18 cellular contexts compared by ENCODE assay signal in genomic region chr2:231007159-231008045, GRCh38. TPM values are rescaled to one million over a fixed set of nuclear protein-coding genes. Genes with fewer than 3 reads are reported as not detected.
A peak's percentile ranks its signal among the peaks of the same experiment; 100 is the strongest.
DNase-seq lines count a peak whose midpoint lies in the region; ATAC-seq and TF ChIP-seq lines count a peak whose summit lies in the region.
"Had no signal": no experiment of that assay in that cellular context is flagged by ENCODE, and none has a peak within 500 bp of the region (broad histone marks: within the 10 kb centered on the region; RNA-seq: fewer than 3 reads in every experiment).

No MANE protein-coding gene starts in this region.

- no peak for TF ChIP-seq CTCF in WTC11 (IDR thresholded peaks at IDR 0.05)
- no peak for TF ChIP-seq CTCF in fibroblast of villous mesenchyme (IDR thresholded peaks at IDR 0.05; ENCODE audit: insufficient read depth, low read depth, low read length)
- TF ChIP-seq CTCF in progenitor cell of endocrine pancreas (IDR thresholded peaks at IDR 0.05; ENCODE audit: unreplicated experiment) = no peak

- no peaks in the 10 kb centered on the region for H3K27me3 ChIP-seq in CD8-positive, alpha-beta memory T cell (ENCODE audit: insufficient read depth, low read length, poor library complexity, severe bottlenecking)

- no peaks in the 10 kb centered on the region for H3K36me3 ChIP-seq in CD8-positive, alpha-beta memory T cell (ENCODE audit: insufficient read depth, low read length)
- H3K36me3 ChIP-seq: BE2C had no signal

- H3K36me3 Mint-ChIP-seq in WTC11 (peaks cover 11% of the 10 kb centered on the region), progenitor cell of endocrine pancreas (ENCODE audit: insufficient read depth) (peaks cover 2% of the 10 kb centered on the region)
- peaks cover 0 to 12% (median 0%) of the 10 kb centered on the region in 3 donors for H3K36me3 Mint-ChIP-seq in CD8-positive, alpha-beta memory T cell

- H3K9me3 ChIP-seq in CD8-positive, alpha-beta memory T cell (ENCODE audit: low read length) = no peaks in the 10 kb centered on the region
- H3K9me3 ChIP-seq: BE2C had no signal

- DNase-seq in HCEC 1CT = peak; percentile 25
- DNase-seq in WTC11 (ENCODE audit: low spot score) = no peak
- peak; percentile 30 for DNase-seq in fibroblast of villous mesenchyme (ENCODE audit: low read depth)
- no peak for DNase-seq in progenitor cell of endocrine pancreas (ENCODE audit: low spot score, unreplicated experiment)
- DNase-seq in glomerular visceral epithelial cell (ENCODE audit: extremely low spot score) = no peak
- DNase-seq in activated T-cell treated with anti-CD3 and anti-CD28 coated beads, Interleukin-2, amount 50 U/mL, for 48 hours = no peak
- no peak for DNase-seq in CD8-positive, alpha-beta memory T cell
- DNase-seq in NCI-H2081 (lab: John Stamatoyannopoulos, UW) = no peak
- DNase-seq: BE2C; CD4-positive, alpha-beta memory T cell; H9; MV-4-11; NCI-H1436; NCI-H2081 treated with DMSO at 0.1 percent for 48 hours; NCI-H226; Right ventricle myocardium superior had no signal

- H3K4me1 ChIP-seq in CD8-positive, alpha-beta memory T cell (ENCODE audit: insufficient read depth, low read length) = no peaks in the 10 kb centered on the region
- H3K4me1 ChIP-seq: BE2C had no signal

- H3K4me1 Mint-ChIP-seq in WTC11 (no peaks in the 10 kb centered on the region), progenitor cell of endocrine pancreas (ENCODE audit: low read depth) (peaks cover 13% of the 10 kb centered on the region)
- H3K4me1 Mint-ChIP-seq in CD8-positive, alpha-beta memory T cell = peaks cover 0 to 5% (median 2%) of the 10 kb centered on the region in 3 donors
- H3K4me1 Mint-ChIP-seq: H9 had no signal

- no peak for ATAC-seq in WTC11

- H3K4me3 ChIP-seq in fibroblast of villous mesenchyme (ENCODE audit: low read depth, low read length) = no peak overlapping the region
- H3K4me3 ChIP-seq in CD8-positive, alpha-beta memory T cell (ENCODE audit: low read length) = no peak overlapping the region

- CTCF ChIA-PET in WTC11 (lab: Charles Lee) = interaction anchor here (0.5 to 3.0 kb wide), 5 partner anchors 25 to 184 kb away, joined by 3 to 13 read pairs (median 3); partner anchors contain the start of gene GPR55
- CTCF ChIA-PET in CD8-positive, alpha-beta memory T cell (lab: Charles Lee) = interaction anchor here (1.0 to 2.0 kb wide), 3 partner anchors 20 to 183 kb away, joined by 4 to 5 read pairs (median 4); no protein-coding TSS in a partner anchor

- POLR2A ChIA-PET in WTC11 (lab: Charles Lee) = no interaction called here
- POLR2A ChIA-PET in CD8-positive, alpha-beta memory T cell (lab: Charles Lee) = no interaction called here

- H3K9me3 Mint-ChIP-seq in WTC11 (peaks cover 22% of the 10 kb centered on the region), progenitor cell of endocrine pancreas (ENCODE audit: low read depth) (peaks cover 10% of the 10 kb centered on the region)
- H3K9me3 Mint-ChIP-seq in CD8-positive, alpha-beta memory T cell = peaks cover 0 to 3% (median 3%) of the 10 kb centered on the region in 5 donors

- H3K4me3 Mint-ChIP-seq in WTC11 = no peak overlapping the region
- no peak overlapping the region for H3K4me3 Mint-ChIP-seq in progenitor cell of endocrine pancreas (ENCODE audit: low read depth)
- no peak overlapping the region for H3K4me3 Mint-ChIP-seq in CD8-positive, alpha-beta memory T cell
- H3K4me3 Mint-ChIP-seq: CD4-positive, alpha-beta memory T cell; H9 had no signal

- H3K27me3 Mint-ChIP-seq in WTC11 (ENCODE audit: low read depth) (peaks cover 7% of the 10 kb centered on the region), progenitor cell of endocrine pancreas (peaks cover 11% of the 10 kb centered on the region)
- H3K27me3 Mint-ChIP-seq in CD8-positive, alpha-beta memory T cell = peaks cover 9 to 10% of the 10 kb centered on the region in 2 donors

- no peak overlapping the region for H3K27ac ChIP-seq in CD8-positive, alpha-beta memory T cell (ENCODE audit: low read depth, low read length)

- H3K27ac Mint-ChIP-seq in WTC11 = 0 out of 2 replicates have a peak overlapping the region, but pooled peaks have one; percentile 65
- H3K27ac Mint-ChIP-seq in progenitor cell of endocrine pancreas = peak overlapping the region; percentile 70
- no peak overlapping the region for H3K27ac Mint-ChIP-seq in CD8-positive, alpha-beta memory T cell
- H3K27ac Mint-ChIP-seq: CD4-positive, alpha-beta memory T cell; H9 had no signal

TF ChIP-seq in WTC11, 78 proteins besides CTCF, POLR2A, EP300 and RAD21:
- TF ChIP-seq USF1 (CRISPR knock-in tag; IDR thresholded peaks at IDR 0.05) (no peak), IRF2 (CRISPR knock-in tag; IDR thresholded peaks at IDR 0.05; ENCODE audit: borderline replicate concordance, low read depth) (no peak), FOXK1 (CRISPR knock-in tag; IDR thresholded peaks at IDR 0.05) (no peak)

RNA-seq across cellular contexts. Expression of gene SPATA3, which starts 11.5 kb away (rescaled TPM):
- total RNA-seq in WTC11 (2021) (not detected in 3 replicates), fibroblast of villous mesenchyme (not detected in 2 replicates), progenitor cell of endocrine pancreas (not detected in 2 replicates)
- under 1 TPM in 1 of 2 experiments, not detected in 1; 0.24 TPM for total RNA-seq in CD8-positive, alpha-beta memory T cell
- polyA plus RNA-seq in CD8-positive, alpha-beta memory T cell = not detected
- total RNA-seq: CD4-positive, alpha-beta memory T cell; H9; HT-29; Right ventricle myocardium superior had no signal
- polyA plus RNA-seq: AG04450; CD4-positive, alpha-beta memory T cell had no signal

RNA-seq across cellular contexts. Expression of gene C2orf72, which starts 29.9 kb away (rescaled TPM):
- 1.3 to 2.8 TPM (median 1.7 TPM) in 3 replicates for total RNA-seq in WTC11 (2021)
- total RNA-seq in fibroblast of villous mesenchyme = not detected in 2 replicates
- total RNA-seq in progenitor cell of endocrine pancreas = 9.7 and 11.1 TPM in 2 replicates
- total RNA-seq in CD8-positive, alpha-beta memory T cell = under 1 TPM in 1 of 2 experiments, not detected in 1; 0.18 TPM
- polyA plus RNA-seq in CD8-positive, alpha-beta memory T cell = not detected
- total RNA-seq: CD4-positive, alpha-beta memory T cell had no signal
- polyA plus RNA-seq: AG04450; CD4-positive, alpha-beta memory T cell had no signal

RNA-seq across cellular contexts. Expression of gene PSMD1, which starts 49.3 kb away (rescaled TPM):
- total RNA-seq in WTC11 (2021) = 140 to 163 TPM (median 148 TPM) in 3 replicates
- 116 and 153 TPM in 2 replicates for total RNA-seq in fibroblast of villous mesenchyme
- 99.0 and 103 TPM in 2 replicates for total RNA-seq in progenitor cell of endocrine pancreas
- total RNA-seq in CD8-positive, alpha-beta memory T cell = 100 to 1,000 TPM; 164 to 176 TPM
- polyA plus RNA-seq in CD8-positive, alpha-beta memory T cell = 60.6 TPM

Comparison
In these comparisons a context has a peak if more than half of its experiments do, and no peak if none do; other contexts are left out.
1. DNase-seq: peak in HCEC 1CT (single experiment) and fibroblast of villous mesenchyme (single experiment); none in WTC11 (single experiment), progenitor cell of endocrine pancreas (single experiment), glomerular visceral epithelial cell (single experiment), activated T-cell treated with anti-CD3 and anti-CD28 coated beads, Interleukin-2, amount 50 U/mL, for 48 hours (0 of 2), CD8-positive, alpha-beta memory T cell (0 of 5) and NCI-H2081 (0 of 2).
2. H3K27ac Mint-ChIP-seq: peak in WTC11 (single experiment) and progenitor cell of endocrine pancreas (single experiment); none in CD8-positive, alpha-beta memory T cell (0 of 8).